In the genomic region with DNA sequence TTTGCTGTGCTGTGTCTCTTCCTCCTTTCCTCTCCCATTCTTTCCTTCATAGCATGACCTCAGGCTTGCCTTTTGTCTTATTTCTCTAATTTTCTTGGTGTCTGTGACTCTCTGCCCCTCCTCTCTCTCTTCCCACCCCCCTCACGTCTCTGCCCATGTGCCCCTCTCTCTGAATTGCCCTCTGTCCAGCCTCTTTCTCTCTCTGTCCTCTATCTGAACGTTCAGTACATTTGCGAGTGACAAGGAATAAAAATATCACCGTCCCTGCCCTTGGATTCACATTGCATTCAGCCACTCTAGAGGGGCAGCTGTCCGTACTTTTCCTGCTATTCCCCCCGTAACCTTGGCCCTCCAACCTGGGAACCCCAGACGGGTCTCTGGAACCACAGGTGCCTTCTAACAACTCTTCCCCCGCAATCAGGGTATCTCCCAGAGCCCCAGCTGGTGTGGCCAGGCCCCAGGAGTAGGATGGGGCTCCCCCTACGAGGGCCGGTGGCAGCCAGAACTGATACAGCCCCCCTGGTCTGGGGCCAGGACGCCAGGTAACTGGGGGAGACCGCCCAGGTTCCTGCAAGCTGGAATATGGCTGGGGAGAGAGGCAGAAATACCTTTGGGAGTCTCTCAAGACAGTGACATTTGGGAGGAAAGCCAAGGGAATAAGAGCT, we compare ENCODE assay signal across 8 cellular contexts. TPM values are rescaled to one million over a fixed set of nuclear protein-coding genes. Genes with fewer than 3 reads are reported as not detected.
DNase-seq lines count a peak whose midpoint lies in the region; ATAC-seq, FAIRE-seq and TF ChIP-seq lines count a peak whose summit lies in the region.

No MANE protein-coding gene starts in this region.

- H3K27me3 ChIP-seq in DOHH2 (ENCODE audit: control insufficient read depth, low read length) (no peaks in the 10 kb centered on the region), SU-DHL-6 (ENCODE audit: low read length) (no peaks in the 10 kb centered on the region), trophoblast cell (ENCODE audit: insufficient read depth, low read length) (no peaks in the 10 kb centered on the region)

- no peak overlapping the region for H4K91ac ChIP-seq in trophoblast cell (ENCODE audit: low read depth, low read length)

- H2BK120ac ChIP-seq in trophoblast cell (ENCODE audit: insufficient read depth, low read length, poor library complexity): no peak overlapping the region

- H3K18ac ChIP-seq in trophoblast cell (ENCODE audit: low read length): no peak overlapping the region

- H3K4me3 ChIP-seq in DOHH2 (ENCODE audit: low read length) (peak overlapping the region; percentile 85), SU-DHL-6 (ENCODE audit: insufficient read depth, low read length, poor library complexity, severe bottlenecking) (no peak overlapping the region), fibroblast of the aortic adventitia (ENCODE audit: low read depth, low read length) (peak overlapping the region; percentile 97), trophoblast cell (ENCODE audit: low read depth, low read length) (no peak overlapping the region)

- TF ChIP-seq CTCF in DOHH2 (IDR thresholded peaks at IDR 0.05; ENCODE audit: low read depth, low read length, poor library complexity, severe bottlenecking): no peak
- no peak for TF ChIP-seq CTCF in SU-DHL-6 (IDR thresholded peaks at IDR 0.05; ENCODE audit: insufficient read depth, low read length, poor library complexity, severe bottlenecking)
- TF ChIP-seq CTCF in fibroblast of the aortic adventitia (IDR thresholded peaks at IDR 0.05; ENCODE audit: insufficient read depth, low read length): no peak

- H3K9me3 ChIP-seq in DOHH2 (ENCODE audit: control insufficient read depth, insufficient read depth, low read length) (no peaks in the 10 kb centered on the region), SU-DHL-6 (ENCODE audit: insufficient read depth, low read length) (no peaks in the 10 kb centered on the region), trophoblast cell (ENCODE audit: insufficient read depth, low read depth, low read length) (peaks cover 1% of the 10 kb centered on the region)

- H4K20me1 ChIP-seq in DOHH2 (ENCODE audit: control insufficient read depth, insufficient read depth, low read depth, low read length) (no peaks in the 10 kb centered on the region), SU-DHL-6 (ENCODE audit: low read depth, low read length) (no peaks in the 10 kb centered on the region)

- no peak for FAIRE-seq in HTR-8/SVneo (lab: Jason Lieb, UNC)

- no peak overlapping the region for H2BK5ac ChIP-seq in trophoblast cell (ENCODE audit: low read depth, low read length, poor library complexity)

- H3K4ac ChIP-seq in trophoblast cell (ENCODE audit: low read depth, low read length): no peak overlapping the region

- H2AFZ ChIP-seq in SU-DHL-6 (ENCODE audit: low read depth, low read length, severe bottlenecking) (no peak overlapping the region), trophoblast cell (ENCODE audit: insufficient read depth, low read length, poor library complexity) (no peak overlapping the region)

- H2BK12ac ChIP-seq in trophoblast cell (ENCODE audit: low read length): no peak overlapping the region

- no CpG with 5 or more reads among the region's 12 CpGs for WGBS in trophoblast cell (ENCODE audit: extremely low coverage, insufficient coverage, insufficient read length)

- no peaks in the 10 kb centered on the region for H3K9me2 ChIP-seq in DOHH2 (replicated peaks; ENCODE audit: control insufficient read depth, low read length)
- H3K9me2 ChIP-seq in SU-DHL-6 (replicated peaks; ENCODE audit: insufficient read depth, low read length): no peaks in the 10 kb centered on the region

- H3F3A ChIP-seq in DOHH2 (ENCODE audit: control insufficient read depth, insufficient read depth) (no peaks in the 10 kb centered on the region), SU-DHL-6 (ENCODE audit: insufficient read depth) (no peaks in the 10 kb centered on the region)

- H3K79me2 ChIP-seq in DOHH2 (ENCODE audit: control insufficient read depth, low read length): peaks cover 12% of the 10 kb centered on the region
- no peaks in the 10 kb centered on the region for H3K79me2 ChIP-seq in SU-DHL-6 (ENCODE audit: insufficient read depth, low read length)
- H3K79me2 ChIP-seq in trophoblast cell (ENCODE audit: control insufficient read depth, insufficient read depth, low read length, poor library complexity): peaks cover 16% of the 10 kb centered on the region

- H3K9ac ChIP-seq in SU-DHL-6 (ENCODE audit: low read length) (peak overlapping the region; percentile 88; the same call in 1 of the 2 replicates), trophoblast cell (ENCODE audit: low read length) (no peak overlapping the region)

- H3K23ac ChIP-seq in trophoblast cell (ENCODE audit: low read length): no peak overlapping the region

- no peak overlapping the region for H4K8ac ChIP-seq in trophoblast cell (ENCODE audit: low read depth, low read length)

- H3K14ac ChIP-seq in trophoblast cell (ENCODE audit: low read length): no peak overlapping the region

- no peak for DNase-seq in fibroblast of the aortic adventitia (ENCODE audit: low read depth)
- DNase-seq in trophoblast cell: no peak
- DNase-seq in HTR-8/SVneo (ENCODE audit: insufficient read length, low spot score): no peak
- no peak for DNase-seq in amygdala (lab: John Stamatoyannopoulos, UW)

- H3K4me2 ChIP-seq in DOHH2 (ENCODE audit: low read length): peak overlapping the region; percentile 98
- peak overlapping the region; percentile 65 for H3K4me2 ChIP-seq in SU-DHL-6 (ENCODE audit: low read depth, low read length, poor library complexity, severe bottlenecking)
- H3K4me2 ChIP-seq in trophoblast cell (ENCODE audit: low read length): peak overlapping the region; percentile 94

- H3K4me1 ChIP-seq in DOHH2 (ENCODE audit: control insufficient read depth, low read length): peaks cover 21% of the 10 kb centered on the region
- peaks cover 14 to 16% of the 10 kb centered on the region in 2 experiments for H3K4me1 ChIP-seq in trophoblast cell (ENCODE audit: control insufficient read depth in 1 of 2, insufficient read depth in 2 of 2, low read length in 2 of 2)

- peaks cover 14% of the 10 kb centered on the region for H3K79me1 ChIP-seq in trophoblast cell (ENCODE audit: low read length)

- no peak overlapping the region for H4K12ac ChIP-seq in trophoblast cell (ENCODE audit: low read depth, low read length)

- ATAC-seq in GM19455 (IDR thresholded peaks at IDR 0.05; ENCODE audit: unreplicated experiment) (no peak), HG02840 (IDR thresholded peaks at IDR 0.05; ENCODE audit: low FRiP score, unreplicated experiment) (no peak)

- H3K36me3 ChIP-seq in DOHH2 (ENCODE audit: control insufficient read depth, low read length): peaks cover 30% of the 10 kb centered on the region
- no peaks in the 10 kb centered on the region for H3K36me3 ChIP-seq in SU-DHL-6 (ENCODE audit: low read length)
- H3K36me3 ChIP-seq in trophoblast cell (ENCODE audit: control insufficient read depth in 1 of 2, insufficient read depth in 2 of 2, low read length in 2 of 2): peaks cover 40 to 41% of the 10 kb centered on the region in 2 experiments

- no peak overlapping the region for H3K27ac ChIP-seq in DOHH2 (ENCODE audit: low read depth, low read length)
- H3K27ac ChIP-seq in SU-DHL-6 (ENCODE audit: low read depth, low read length): no peak overlapping the region
- H3K27ac ChIP-seq in trophoblast cell (ENCODE audit: low read depth, low read length): no peak overlapping the region

- H2AK5ac ChIP-seq in trophoblast cell (ENCODE audit: low read length): no peak overlapping the region

RNA-seq across cellular contexts. Expression of gene KIF1C, which starts 1.8 kb away (rescaled TPM):
- 59.5 and 142 TPM in 2 replicates for total RNA-seq in fibroblast of the aortic adventitia (ENCODE audit: low replicate concordance)
- 34.8 and 36.6 TPM in 2 replicates for polyA plus RNA-seq in trophoblast cell (2013)

RNA-seq across cellular contexts. Expression of gene INCA1, which starts 2.2 kb away (rescaled TPM):
- total RNA-seq in fibroblast of the aortic adventitia (ENCODE audit: low replicate concordance): 0.36 TPM in 1 of 2 replicates, not detected in the other
- 0.55 and 0.56 TPM in 2 replicates for polyA plus RNA-seq in trophoblast cell (2013)

RNA-seq across cellular contexts. Expression of gene CAMTA2, which starts 12.1 kb away (rescaled TPM):
- 12.1 and 21.1 TPM in 2 replicates for total RNA-seq in fibroblast of the aortic adventitia (ENCODE audit: low replicate concordance)
- 38.3 and 39.7 TPM in 2 replicates for polyA plus RNA-seq in trophoblast cell (2013)

RNA-seq across cellular contexts. Expression of gene SPAG7, which starts 31.9 kb away (rescaled TPM):
- total RNA-seq in fibroblast of the aortic adventitia (ENCODE audit: low replicate concordance): 29.2 and 59.5 TPM in 2 replicates
- polyA plus RNA-seq in trophoblast cell (2013): 59.1 and 62.6 TPM in 2 replicates

RNA-seq across cellular contexts. Expression of gene SLC52A1, which starts 35.7 kb away (rescaled TPM):
- 0.09 and 0.25 TPM in 2 replicates for total RNA-seq in fibroblast of the aortic adventitia (ENCODE audit: low replicate concordance)
- polyA plus RNA-seq in trophoblast cell (2013): 0.82 and 0.86 TPM in 2 replicates

Comparison
In these comparisons a context has a peak if more than half of its experiments do, and no peak if none do; other contexts are left out.
1. H3K4me3 ChIP-seq: peak in DOHH2 (single experiment) and fibroblast of the aortic adventitia (single experiment); none in SU-DHL-6 (single experiment) and trophoblast cell (single experiment).
2. Peak in every context shown above with its lines, with median percentiles within 50 percentile points of each other: H3K4me2 ChIP-seq.